Comparison of ENCODE assay signal across 8 cellular contexts in the genomic region with DNA sequence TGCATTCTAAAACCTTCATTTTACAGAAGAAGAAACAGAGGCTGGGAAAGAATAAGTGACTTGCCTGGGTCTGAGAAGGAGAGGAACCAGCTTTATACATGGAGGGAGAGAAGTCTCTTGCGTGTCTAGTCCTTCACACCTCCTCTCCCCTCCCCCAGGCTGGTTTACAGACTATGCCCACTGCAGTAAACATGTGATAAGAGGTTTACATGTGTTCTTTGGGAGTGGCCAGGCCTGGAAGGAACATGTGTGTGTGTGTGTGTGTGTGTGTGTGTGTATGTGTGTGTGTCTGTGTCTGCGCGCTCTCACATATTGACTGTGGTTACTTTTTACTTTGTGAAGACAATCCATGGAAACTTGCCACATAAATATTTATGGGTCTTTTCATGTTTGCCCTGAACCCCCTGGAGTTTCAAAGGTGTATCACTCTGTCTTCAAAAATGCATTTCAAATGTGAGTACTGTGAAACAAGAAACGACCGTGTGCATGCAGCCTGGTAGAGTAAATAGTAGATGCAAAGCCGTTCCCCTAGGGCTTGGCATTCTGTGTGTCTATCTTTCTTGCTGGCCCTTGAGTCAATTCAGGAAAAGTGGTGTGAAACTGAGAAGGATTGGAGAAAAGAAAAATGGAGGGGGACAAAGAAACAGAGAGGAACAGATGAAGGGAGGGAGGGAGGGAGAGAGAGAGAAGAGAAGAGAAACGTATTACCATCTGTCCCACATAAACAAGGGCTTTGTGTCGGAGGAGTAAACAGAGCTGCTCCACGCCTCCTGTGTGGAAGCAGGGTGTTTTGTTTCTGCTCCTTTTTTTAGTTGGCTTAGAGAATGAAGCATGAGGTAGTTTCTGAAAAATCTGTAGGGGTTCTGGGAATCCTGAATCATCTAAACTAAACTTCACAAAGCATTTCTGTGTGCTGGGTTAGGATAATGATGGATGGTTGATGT. TPM values are rescaled to one million over a fixed set of nuclear protein-coding genes. Genes with fewer than 3 reads are reported as not detected.
DNase-seq lines count a peak whose midpoint lies in the region; ATAC-seq, FAIRE-seq and TF ChIP-seq lines count a peak whose summit lies in the region.

No MANE protein-coding gene starts in this region.

- no peaks in the 10 kb centered on the region for H3K36me3 Mint-ChIP-seq in H9 (ENCODE audit: insufficient read depth in 1 of 3, low read depth in 3 of 3)
- H3K36me3 Mint-ChIP-seq in activated T-cell treated with anti-CD3 and anti-CD28 coated beads, Interleukin-2, amount 50 U/mL, for 4 hours (ENCODE audit: insufficient read depth) = no peaks in the 10 kb centered on the region

- H2AK5ac ChIP-seq in H9 (ENCODE audit: insufficient read length, low read length) = no peak overlapping the region
- no peak overlapping the region for H2AK5ac ChIP-seq in H1 (ENCODE audit: low read depth, low read length)

- no peak overlapping the region for H3K4me3 Mint-ChIP-seq in H9
- no peak overlapping the region for H3K4me3 Mint-ChIP-seq in activated T-cell treated with anti-CD3 and anti-CD28 coated beads, Interleukin-2, amount 50 U/mL, for 4 hours

- intact Hi-C loops in A673 (cut with micrococcal nuclease; ENCODE audit: unreplicated experiment) = no loop called here
- intact Hi-C loops in cardiac septum (cut with DNase I) = no loop called here

- H3K4ac ChIP-seq in H9 (ENCODE audit: low read depth, low read length) (no peak overlapping the region), H1 (replicated peaks; ENCODE audit: insufficient read length, low read depth, low read length) (no peak overlapping the region)

- H4K91ac ChIP-seq in H9 (ENCODE audit: insufficient read length, low read depth, low read length) = no peak overlapping the region
- H4K91ac ChIP-seq in H1 (replicated peaks; ENCODE audit: insufficient read length, low read length) = no peak overlapping the region

- H3K27me3 ChIP-seq in H9 (ENCODE audit: insufficient read depth, low read length) = no peaks in the 10 kb centered on the region
- no peaks in the 10 kb centered on the region for H3K27me3 ChIP-seq in H1 (replicated peaks in 1 of 4; ENCODE audit: control insufficient read depth in 3 of 4, extremely low read depth in 1 of 4, insufficient read depth in 3 of 4, low read length in 3 of 4)
- H3K27me3 ChIP-seq in A673 (replicated peaks; ENCODE audit: insufficient read depth, low read depth, low read length, poor library complexity) = no peaks in the 10 kb centered on the region

- peaks cover 31 to 44% of the 10 kb centered on the region in 2 experiments for H3K4me1 Mint-ChIP-seq in H9
- no peaks in the 10 kb centered on the region for H3K4me1 Mint-ChIP-seq in activated T-cell treated with anti-CD3 and anti-CD28 coated beads, Interleukin-2, amount 50 U/mL, for 4 hours (ENCODE audit: low read depth)

- H3K56ac ChIP-seq in H9 (ENCODE audit: insufficient read length, low read depth, low read length) (no peak overlapping the region), H1 (replicated peaks; ENCODE audit: insufficient read length, low read depth, low read length) (no peak overlapping the region)

- no TSS peak for BruUV-seq in A673 (replicated peaks; lab: Mats Ljungman, UMichigan)

- H3K23me2 ChIP-seq in H9 (ENCODE audit: insufficient read length, low read depth, low read length, poor library complexity, severe bottlenecking) = no peaks in the 10 kb centered on the region
- H3K23me2 ChIP-seq in H1 (ENCODE audit: low read depth, low read length) = no peaks in the 10 kb centered on the region

- H3K36me3 ChIP-seq in H1 (ENCODE audit: control insufficient read depth in 2 of 4, insufficient read depth in 4 of 4, low read length in 3 of 4) (no peaks in the 10 kb centered on the region), A673 (ENCODE audit: insufficient read depth, low read length, poor library complexity, severe bottlenecking) (no peaks in the 10 kb centered on the region)

- no peaks in the 10 kb centered on the region for H3K9me3 Mint-ChIP-seq in H9
- no peaks in the 10 kb centered on the region for H3K9me3 Mint-ChIP-seq in activated T-cell treated with anti-CD3 and anti-CD28 coated beads, Interleukin-2, amount 50 U/mL, for 4 hours

- no peak overlapping the region for H2BK5ac ChIP-seq in H9 (ENCODE audit: insufficient read length, low read length)
- no peak overlapping the region for H2BK5ac ChIP-seq in H1 (ENCODE audit: low read depth, low read length)

- H2BK120ac ChIP-seq in H9 (ENCODE audit: low read depth, low read length, poor library complexity, severe bottlenecking) = no peak overlapping the region
- H2BK120ac ChIP-seq in H1 (replicated peaks; ENCODE audit: low read depth, low read length) = no peak overlapping the region

- H3K9me3 ChIP-seq in H9 (ENCODE audit: control insufficient read depth, low read depth, low read length) (no peaks in the 10 kb centered on the region), H1 (ENCODE audit: insufficient read depth in 2 of 2, low read depth in 1 of 2, low read length in 1 of 2) (no peaks in the 10 kb centered on the region), A673 (ENCODE audit: low read depth, low read length, poor library complexity, severe bottlenecking) (no peaks in the 10 kb centered on the region)

- no peak overlapping the region for H2BK15ac ChIP-seq in H9 (ENCODE audit: low read depth, low read length)
- no peak overlapping the region for H2BK15ac ChIP-seq in H1 (ENCODE audit: low read length)

- H3K27ac Mint-ChIP-seq in H9 = peak overlapping the region in 2 of 3 experiments; percentile 1 to 71; a peak in 3 of 7 replicates

- no peak for TF ChIP-seq EP300 in H1 (IDR thresholded peaks at IDR 0.05; ENCODE audit: borderline replicate concordance in 1 of 2, low read depth in 2 of 2, low read length in 2 of 2)

- DNase-seq in H9 (no peak), NCI-H345 (lab: John Stamatoyannopoulos, UW) (peak; percentile 68), H1 (ENCODE audit: low read depth in 1 of 2, low spot score in 2 of 2) (peak in 1 of 2 experiments; percentile 26), putamen (ENCODE audit: low spot score) (peak; percentile 81), EL (no peak), A673 (ENCODE audit: low spot score) (no peak), cardiac septum (ENCODE audit: low spot score) (no peak)
- DNase-seq in activated T-cell treated with anti-CD3 and anti-CD28 coated beads, Interleukin-2, amount 50 U/mL, for 4 hours = no peak

- POLR2A ChIA-PET in H1 (lab: Charles Lee; ENCODE audit: partially characterized antibody) (interaction anchor here (0.8 kb wide), 1 partner anchor 53 kb away, joined by 3 read pairs; no protein-coding TSS in a partner anchor), A673 (lab: Charles Lee; ENCODE audit: low non-redundant PET) (no interaction called here)

- no peak overlapping the region for H3T11ph ChIP-seq in H9 (ENCODE audit: low read length)

- CTCF ChIA-PET in H1 (lab: Charles Lee; ENCODE audit: partially characterized antibody) (interaction anchor here (0.7 to 2.1 kb wide), 5 partner anchors 25 to 341 kb away, joined by 3 to 6 read pairs (median 3); no protein-coding TSS in a partner anchor), A673 (lab: Charles Lee) (no interaction called here)

- no peaks in the 10 kb centered on the region for H4K20me1 ChIP-seq in H9 (ENCODE audit: control insufficient read depth, insufficient read depth, insufficient read length)
- no peaks in the 10 kb centered on the region for H4K20me1 ChIP-seq in H1 (replicated peaks in 1 of 2; ENCODE audit: control insufficient read depth in 1 of 2, insufficient read depth in 2 of 2, low read length in 2 of 2)

- no peak overlapping the region for H3K18ac ChIP-seq in H9 (ENCODE audit: insufficient read length, low read depth, low read length)
- H3K18ac ChIP-seq in H1 (ENCODE audit: extremely low read depth, low read length) = no peak overlapping the region

- TF ChIP-seq CTCF in H9 (conservative IDR thresholded peaks at IDR 0.05) = no peak
- TF ChIP-seq CTCF in H1 (IDR thresholded peaks at IDR 0.05; ENCODE audit: control extremely low read depth in 1 of 3, insufficient read depth in 1 of 3, low read depth in 1 of 3, low read length in 3 of 3) = no peak
- no peak for TF ChIP-seq CTCF in A673 (conservative IDR thresholded peaks at IDR 0.05; ENCODE audit: low read depth, low read length)

- H4K8ac ChIP-seq in H9 (replicated peaks; ENCODE audit: insufficient read length, low read depth, low read length) (no peak overlapping the region), H1 (ENCODE audit: extremely low read depth, insufficient read depth, low read length) (no peak overlapping the region)

- no peak for TF ChIP-seq RAD21 in H1 (IDR thresholded peaks at IDR 0.05 in 1 of 2, conservative IDR thresholded peaks at IDR 0.05 in 1 of 2; ENCODE audit: low read depth in 2 of 2, low read length in 2 of 2)

- no peak for FAIRE-seq in H1 (lab: Jason Lieb, UNC)

- H3K79me2 ChIP-seq in H9 (ENCODE audit: insufficient read depth, low read length) (no peaks in the 10 kb centered on the region; the same call in 1 of the 2 replicates), H1 (ENCODE audit: control insufficient read depth in 1 of 2, insufficient read depth in 2 of 2, low read length in 2 of 2) (no peaks in the 10 kb centered on the region)

- no peak overlapping the region for H3K4me2 ChIP-seq in H9 (ENCODE audit: insufficient read depth, insufficient read length, low read length)
- 0 out of 4 replicates have a peak overlapping the region, but pooled peaks of 1 of the 2 experiments have one; percentile 4 for H3K4me2 ChIP-seq in H1 (ENCODE audit: insufficient read depth in 1 of 2, low read depth in 2 of 2, low read length in 2 of 2)

- no CpG with 5 or more reads among the region's 9 CpGs for WGBS in H9 (ENCODE audit: extremely low coverage, insufficient read length, low lambda C conversion rate)
- WGBS in H1 (ENCODE audit: extremely low coverage in 1 of 2, insufficient coverage in 1 of 2, insufficient read length in 1 of 2, insufficient replicate concordance in 2 of 2, low coverage in 1 of 2, low lambda C conversion rate in 2 of 2, missing lambda C conversion rate in 1 of 2), 2 experiments = 87% methylated on average over 8 of the region's 9 CpGs; no CpG with 5 or more reads in 1 of the 2 experiments

- H3K23ac ChIP-seq in H9 (ENCODE audit: insufficient read length, low read depth, low read length) (no peak overlapping the region), H1 (ENCODE audit: insufficient read length) (no peak overlapping the region)

- H2BK12ac ChIP-seq in H9 (ENCODE audit: insufficient read length, low read depth, low read length) (no peak overlapping the region), H1 (ENCODE audit: low read depth, low read length) (no peak overlapping the region)

- no peak for TF ChIP-seq POLR2A in H1 (IDR thresholded peaks at IDR 0.05; ENCODE audit: control extremely low read depth in 1 of 2, low read depth in 2 of 2, low read length in 2 of 2)

- H3K9ac ChIP-seq in H9 (ENCODE audit: extremely low read depth, insufficient read length, low read length) (peak overlapping the region; percentile 10), H1 (replicated peaks in 1 of 4; ENCODE audit: extremely low read depth in 1 of 4, low read depth in 3 of 4, low read length in 3 of 4) (no peak overlapping the region)

- no peaks in the 10 kb centered on the region for H3K27me3 Mint-ChIP-seq in H9 (ENCODE audit: low read depth)
- peaks cover 28% of the 10 kb centered on the region for H3K27me3 Mint-ChIP-seq in activated T-cell treated with anti-CD3 and anti-CD28 coated beads, Interleukin-2, amount 50 U/mL, for 4 hours (ENCODE audit: low read depth)

- H3K14ac ChIP-seq in H9 (ENCODE audit: insufficient read depth, low read length) (no peak overlapping the region), H1 (ENCODE audit: insufficient read length) (no peak overlapping the region)

- H3K4me1 ChIP-seq in H9 (ENCODE audit: insufficient read depth, low read length) (no peaks in the 10 kb centered on the region; the same call in 1 of the 2 replicates), H1 (replicated peaks in 1 of 4; ENCODE audit: control insufficient read depth in 3 of 4, insufficient read depth in 4 of 4, low read length in 3 of 4) (peaks cover 0 to 6% (median 0%) of the 10 kb centered on the region in 4 experiments; a peak in 1 of 7 replicates), A673 (ENCODE audit: insufficient read depth, low read length, poor library complexity, severe bottlenecking) (peaks cover 5% of the 10 kb centered on the region)

- no peak overlapping the region for H4K5ac ChIP-seq in H9 (ENCODE audit: insufficient read length, low read depth, low read length)
- no peak overlapping the region for H4K5ac ChIP-seq in H1 (ENCODE audit: insufficient read length, low read depth, low read length)

- H2BK20ac ChIP-seq in H9 (ENCODE audit: low read depth, low read length, poor library complexity, severe bottlenecking) (no peak overlapping the region), H1 (ENCODE audit: low read length) (no peak overlapping the region)

- no peak overlapping the region for H3K27ac ChIP-seq in H9 (ENCODE audit: insufficient read length, low read depth, low read length)
- no peak overlapping the region; the same call in 1 of the 2 replicates for H3K27ac ChIP-seq in H1 (ENCODE audit: low read depth, low read length)
- no peak overlapping the region for H3K27ac ChIP-seq in A673 (ENCODE audit: low read depth, low read length, poor library complexity, severe bottlenecking)

- no peak for ATAC-seq in activated T-cell treated with anti-CD3 and anti-CD28 coated beads, Interleukin-2, amount 50 U/mL, for 4 hours

- H3K4me3 ChIP-seq in H1 (ENCODE audit: extremely low read depth in 1 of 4, insufficient read depth in 2 of 4, low read depth in 3 of 4, low read length in 4 of 4) = no peak overlapping the region
- H3K4me3 ChIP-seq in A673 (ENCODE audit: low read depth, low read length, poor library complexity, severe bottlenecking) = no peak overlapping the region

- H3K79me1 ChIP-seq in H9 (ENCODE audit: insufficient read depth, low read depth, low read length, poor library complexity, severe bottlenecking) (no peaks in the 10 kb centered on the region), H1 (ENCODE audit: low read depth, low read length) (no peaks in the 10 kb centered on the region)

- H2AFZ ChIP-seq in H9 (ENCODE audit: low read length) (no peak overlapping the region), H1 (ENCODE audit: low read length) (peak overlapping the region; percentile 85)

RNA-seq across cellular contexts. Expression of a gene that starts 51.7 kb away (rescaled TPM):
- total RNA-seq in H9 (2021) = 1.7 and 2.4 TPM in 2 replicates
- 10.5 and 12.5 TPM in 2 replicates for total RNA-seq in H1 (2021; fragmentation: NEBNext Ultra II Directional; extraction: Animal tissue kit (Norgen Biotek cat#: 25700))
- polyA plus RNA-seq in H1 (2011; rRNA removed) = 4.8 and 8.1 TPM in 2 replicates
- 5.9 TPM for polyA plus RNA-seq in H1 (2011; cell fraction: cytosol; rRNA removed)
- polyA plus RNA-seq in H1 (2011; cell fraction: nucleus; rRNA removed) = 4.8 TPM
- polyA plus RNA-seq in H1 (2012, experiment 1 of 2) = 3.9 to 4.6 TPM (median 4.3 TPM) in 4 replicates
- 4.2 TPM for polyA plus RNA-seq in H1 (2012, experiment 2 of 2)
- 7.2 TPM for polyA plus RNA-seq in H1 (2013, experiment 1 of 2)
- 8.0 TPM for polyA plus RNA-seq in H1 (2013, experiment 2 of 2)
- 6.2 and 6.8 TPM in 2 replicates for polyA minus RNA-seq in H1 (2011; rRNA and poly(A)+ RNA removed)
- polyA minus RNA-seq in H1 (2011; cell fraction: cytosol; rRNA and poly(A)+ RNA removed) = 9.5 TPM
- polyA minus RNA-seq in H1 (2011; cell fraction: nucleus; rRNA and poly(A)+ RNA removed) = 4.2 TPM
- 0.52 TPM in 1 of 2 replicates, not detected in the other for total RNA-seq in A673 (2021)
- under 1 TPM; 0.19 to 0.38 (median 0.32) TPM for total RNA-seq in activated T-cell treated with anti-CD3 and anti-CD28 coated beads, Interleukin-2, amount 50 U/mL, for 4 hours
- total RNA-seq in cardiac septum = 2.9 TPM

Comparison
In these comparisons a context has a peak if more than half of its experiments do, and no peak if none do; other contexts are left out.
1. DNase-seq: peak in NCI-H345 (single experiment) and putamen (single experiment); none in H9 (single experiment), EL (single experiment), A673 (single experiment), activated T-cell treated with anti-CD3 and anti-CD28 coated beads, Interleukin-2, amount 50 U/mL, for 4 hours (single experiment) and cardiac septum (single experiment).